13 cellular contexts compared by ENCODE assay signal in the genomic region with DNA sequence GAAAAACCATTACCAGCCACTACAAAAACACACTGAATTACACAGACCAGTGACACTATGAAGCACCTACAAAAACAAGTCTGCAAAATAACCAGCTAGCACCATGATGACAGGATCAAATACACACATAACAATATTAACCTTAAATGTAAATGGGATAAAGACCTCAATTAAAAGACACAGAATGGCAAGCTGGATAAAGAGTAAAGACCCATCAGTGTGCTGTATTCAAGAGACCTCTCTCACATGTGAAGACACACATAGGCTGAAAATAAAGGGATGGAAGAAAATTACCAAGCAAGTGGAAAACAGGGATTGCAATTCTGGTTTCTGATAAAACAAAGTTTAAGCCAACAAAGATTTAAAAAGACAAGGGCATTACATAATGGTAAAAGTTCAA.
"Had no signal": no experiment of that assay in that cellular context is flagged by ENCODE, and none has a peak within 500 bp of the region (broad histone marks: within the 10 kb centered on the region; RNA-seq: fewer than 3 reads in every experiment).

No MANE protein-coding gene starts in this region.

- H3K4me3 ChIP-seq: colonic mucosa, coronary artery, dorsolateral prefrontal cortex, esophagus muscularis mucosa, esophagus squamous epithelium, gastrocnemius medialis, gastroesophageal sphincter, heart left ventricle, heart right ventricle had no signal

- ATAC-seq: effector memory CD8-positive, alpha-beta T cell; esophagus mucosa; foreskin keratinocyte; gastrocnemius medialis; gastroesophageal sphincter; heart left ventricle; heart right ventricle had no signal

- H3K9me3 ChIP-seq: colonic mucosa, gastrocnemius medialis had no signal

- H3K36me3 ChIP-seq: colonic mucosa, esophagus muscularis mucosa, esophagus squamous epithelium, gastrocnemius medialis, gastroesophageal sphincter, heart left ventricle, heart right ventricle had no signal

- H3K4me1 ChIP-seq: colonic mucosa, esophagus muscularis mucosa, esophagus squamous epithelium, foreskin keratinocyte, gastrocnemius medialis, gastroesophageal sphincter, heart left ventricle, heart right ventricle had no signal

- H3K27ac ChIP-seq: colonic mucosa, coronary artery, dorsolateral prefrontal cortex, epithelial cell of prostate, esophagus muscularis mucosa, esophagus squamous epithelium, foreskin keratinocyte, gastrocnemius medialis, gastroesophageal sphincter, heart left ventricle, heart right ventricle had no signal
